29 cellular contexts compared by ENCODE assay signal in the genomic region with DNA sequence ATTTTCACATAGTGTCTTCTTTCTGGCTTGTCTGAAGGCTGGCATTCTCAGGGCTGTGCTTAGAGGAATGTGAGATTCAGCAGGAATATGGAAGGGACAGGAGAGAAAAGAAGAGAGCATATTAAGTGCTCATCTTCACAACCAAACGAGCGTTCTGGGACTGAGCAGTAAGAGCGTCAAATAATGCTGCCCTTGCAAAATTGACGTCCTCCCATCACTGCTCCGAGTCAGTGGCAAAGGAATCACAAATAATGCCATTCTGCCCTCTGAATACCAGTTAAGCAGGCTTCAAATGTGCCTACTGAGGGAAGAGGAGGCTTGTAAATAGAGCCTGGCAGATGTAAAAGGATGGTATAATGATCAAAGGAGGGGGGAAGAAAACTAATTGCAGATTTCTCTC.
"Had no signal": no experiment of that assay in that cellular context is flagged by ENCODE, and none has a peak within 500 bp of the region (broad histone marks: within the 10 kb centered on the region; RNA-seq: fewer than 3 reads in every experiment).

No MANE protein-coding gene starts in this region.

- H3K4me3 ChIP-seq: ascending aorta, body of pancreas, MG63, Peyer's patch, SJSA1 had no signal

- ATAC-seq: activated CD8-positive, alpha-beta memory T cell treated with anti-CD3 and anti-CD28 coated beads, Interleukin-2, amount 10 ng/mL, durations not matched to agents 7 days and 5 days; activated naive CD4-positive, alpha-beta T cell treated with anti-CD3 and anti-CD28 coated beads, Interleukin-2, amount 50 U/mL, for 72 hours; activated naive CD8-positive, alpha-beta T cell treated with anti-CD3 and anti-CD28 coated beads, Interleukin-2, amount 50 U/mL, for 24 hours; body of pancreas; T-helper 17 cell; WTC11 had no signal

- DNase-seq: activated CD4-positive, alpha-beta T cell treated with anti-CD3 and anti-CD28 coated beads for 1 hour; activated CD4-positive, alpha-beta T cell treated with anti-CD3 and anti-CD28 coated beads, Interleukin-2, amount 10 ng/mL, durations not matched to agents 24 days and 14 days; activated CD4-positive, alpha-beta T cell treated with anti-CD3 and anti-CD28 coated beads, Interleukin-2, amount 50 U/mL, for 48 hours; activated CD8-positive, alpha-beta memory T cell treated with anti-CD3 and anti-CD28 coated beads, Interleukin-2, amount 10 ng/mL, durations not matched to agents 7 days and 5 days; activated effector memory CD4-positive, alpha-beta T cell treated with Interleukin-2 at 50 U/mL for 16 hours; activated naive CD4-positive, alpha-beta T cell; activated naive CD8-positive, alpha-beta T cell treated with anti-CD3 and anti-CD28 coated beads, Interleukin-2, amount 50 U/mL, for 24 hours; activated T-cell treated with anti-CD3 and anti-CD28 coated beads, Interleukin-2, amount 50 U/mL, for 24 hours; amniotic stem cell; body of pancreas; MG63; MV-4-11; NCI-H1092 treated with DMSO at 0.1 percent for 48 hours; NCI-H1417 treated with DMSO at 0.1 percent for 48 hours; NCI-H1694; NCI-H2029; NCI-H345; NCI-H510A; NCI-H526 treated with DMSO at 0.1 percent for 48 hours; NK-92 treated with Interleukin-12 subunit alpha and Interleukin-12 subunit beta, amount 100 ng/mL, for 24 hours; Peyer's patch; SHP77; T-helper 17 cell; T-helper 9 cell had no signal

- H3K4me1 Mint-ChIP-seq: activated CD8-positive, alpha-beta memory T cell treated with anti-CD3 and anti-CD28 coated beads, Interleukin-2, amount 10 ng/mL, durations not matched to agents 7 days and 5 days; WTC11 had no signal

- H3K4me1 ChIP-seq: body of pancreas, Peyer's patch, SJSA1 had no signal

- H3K9me3 ChIP-seq: ascending aorta, body of pancreas, MG63, Peyer's patch, SJSA1 had no signal

- H3K36me3 Mint-ChIP-seq: activated CD8-positive, alpha-beta memory T cell treated with anti-CD3 and anti-CD28 coated beads, Interleukin-2, amount 10 ng/mL, durations not matched to agents 7 days and 5 days; activated naive CD4-positive, alpha-beta T cell treated with anti-CD3 and anti-CD28 coated beads, Interleukin-2, amount 50 U/mL, for 72 hours; WTC11 had no signal

- H3K36me3 ChIP-seq: ascending aorta, MG63, Peyer's patch, SJSA1 had no signal

- H3K9me3 Mint-ChIP-seq: activated CD4-positive, alpha-beta T cell treated with anti-CD3 and anti-CD28 coated beads, Interleukin-2, amount 10 ng/mL, durations not matched to agents 24 days and 14 days; activated naive CD4-positive, alpha-beta T cell treated with anti-CD3 and anti-CD28 coated beads, Interleukin-2, amount 50 U/mL, for 72 hours; activated naive CD8-positive, alpha-beta T cell treated with anti-CD3 and anti-CD28 coated beads, Interleukin-2, amount 50 U/mL, for 24 hours; activated T-cell treated with anti-CD3 and anti-CD28 coated beads, Interleukin-2, amount 50 U/mL, for 24 hours; activated T-helper 1 cell treated with anti-CD3 and anti-CD28 coated beads, Interleukin-12 subunit alpha, Interleukin-12 subunit beta, Interleukin-2, Interleukin-4 antibody, amounts not matched to agents 30 ng/mL and 10 ng/mL and 1 ng/mL, durations not matched to agents 14 hours and 24 hours and 36 hours; WTC11 had no signal

- H3K27ac ChIP-seq: ascending aorta, body of pancreas, Peyer's patch, SJSA1 had no signal

- H3K27me3 ChIP-seq: ascending aorta, body of pancreas, MG63, Peyer's patch, SJSA1 had no signal

- H3K27ac Mint-ChIP-seq: activated CD4-positive, alpha-beta T cell treated with anti-CD3 and anti-CD28 coated beads, Interleukin-2, amount 10 ng/mL, durations not matched to agents 24 days and 14 days; activated CD8-positive, alpha-beta memory T cell treated with anti-CD3 and anti-CD28 coated beads, Interleukin-2, amount 10 ng/mL, durations not matched to agents 7 days and 5 days; activated naive CD4-positive, alpha-beta T cell treated with anti-CD3 and anti-CD28 coated beads, Interleukin-2, amount 50 U/mL, for 72 hours; activated naive CD8-positive, alpha-beta T cell treated with anti-CD3 and anti-CD28 coated beads, Interleukin-2, amount 50 U/mL, for 24 hours; activated T-cell treated with anti-CD3 and anti-CD28 coated beads, Interleukin-2, amount 50 U/mL, for 24 hours; activated T-helper 1 cell treated with anti-CD3 and anti-CD28 coated beads, Interleukin-12 subunit alpha, Interleukin-12 subunit beta, Interleukin-2, Interleukin-4 antibody, amounts not matched to agents 30 ng/mL and 10 ng/mL and 1 ng/mL, durations not matched to agents 14 hours and 24 hours and 36 hours; T-helper 17 cell; WTC11 had no signal

- H3K4me3 Mint-ChIP-seq: activated CD4-positive, alpha-beta T cell treated with anti-CD3 and anti-CD28 coated beads, Interleukin-2, amount 10 ng/mL, durations not matched to agents 24 days and 14 days; activated CD8-positive, alpha-beta memory T cell treated with anti-CD3 and anti-CD28 coated beads, Interleukin-2, amount 10 ng/mL, durations not matched to agents 7 days and 5 days; activated naive CD8-positive, alpha-beta T cell treated with anti-CD3 and anti-CD28 coated beads, Interleukin-2, amount 50 U/mL, for 24 hours; activated T-cell treated with anti-CD3 and anti-CD28 coated beads, Interleukin-2, amount 50 U/mL, for 24 hours; activated T-helper 1 cell treated with anti-CD3 and anti-CD28 coated beads, Interleukin-12 subunit alpha, Interleukin-12 subunit beta, Interleukin-2, Interleukin-4 antibody, amounts not matched to agents 30 ng/mL and 10 ng/mL and 1 ng/mL, durations not matched to agents 14 hours and 24 hours and 36 hours; T-helper 17 cell; WTC11 had no signal
